16 cellular contexts compared by ENCODE assay signal in genomic region chr10:130895172-130895571, GRCh38.
DNase-seq lines count a peak whose midpoint lies in the region; ATAC-seq and TF ChIP-seq lines count a peak whose summit lies in the region.
"Had no signal": no experiment of that assay in that cellular context is flagged by ENCODE, and none has a peak within 500 bp of the region (broad histone marks: within the 10 kb centered on the region; RNA-seq: fewer than 3 reads in every experiment).

No MANE protein-coding gene starts in this region.

- H3K36me3 Mint-ChIP-seq in immature natural killer cell: no peaks in the 10 kb centered on the region
- H3K36me3 Mint-ChIP-seq in natural killer cell: no peaks in the 10 kb centered on the region
- H3K36me3 Mint-ChIP-seq in CD4-positive, alpha-beta T cell (ENCODE audit: low read depth): no peaks in the 10 kb centered on the region

- H4K20me1 ChIP-seq in BLaER1 (no peaks in the 10 kb centered on the region), DND-41 (ENCODE audit: insufficient read depth, low read length) (no peaks in the 10 kb centered on the region; the same call in 1 of the 2 replicates)

- no peak overlapping the region for H3K9ac ChIP-seq in BLaER1
- no peak overlapping the region for H3K9ac ChIP-seq in DND-41 (ENCODE audit: low read depth, low read length)

- H3K4me1 Mint-ChIP-seq in immature natural killer cell: no peaks in the 10 kb centered on the region
- H3K4me1 Mint-ChIP-seq in natural killer cell: no peaks in the 10 kb centered on the region
- no peaks in the 10 kb centered on the region for H3K4me1 Mint-ChIP-seq in CD4-positive, alpha-beta T cell (ENCODE audit: low read depth)

- ATAC-seq in DND-41 (ENCODE audit: insufficient read depth, low read depth): peak; percentile 29; the same call in 1 of the 3 replicates
- peak; percentile 12 to 40 (median 33) for ATAC-seq in natural killer cell
- ATAC-seq in CD4-positive, alpha-beta T cell (ENCODE audit: poor library complexity): no peak
- no peak for ATAC-seq in psoas muscle
- ATAC-seq: A549, GM12878 had no signal

- no peaks in the 10 kb centered on the region for H3K36me3 ChIP-seq in BLaER1
- H3K36me3 ChIP-seq in DND-41 (ENCODE audit: insufficient read depth, low read length): no peaks in the 10 kb centered on the region
- H3K36me3 ChIP-seq in psoas muscle (ENCODE audit: insufficient read depth in 1 of 2, low read depth in 1 of 2): no peaks in the 10 kb centered on the region
- no peaks in the 10 kb centered on the region for H3K36me3 ChIP-seq in esophagus muscularis mucosa

- no peak for TF ChIP-seq POLR2A in esophagus muscularis mucosa (IDR thresholded peaks at IDR 0.05; ENCODE audit: low read depth)

- intact Hi-C loops in natural killer cell (cut with micrococcal nuclease) (no loop called here), psoas muscle (cut with DNase I) (no loop called here), esophagus muscularis mucosa (cut with DNase I) (no loop called here)
- intact Hi-C loops in CD4-positive, alpha-beta T cell (cut with DNase I, micrococcal nuclease): no loop called here

- peak overlapping the region; percentile 58 for H3K4me2 ChIP-seq in BLaER1
- H3K4me2 ChIP-seq in DND-41 (ENCODE audit: insufficient read depth, low read length): no peak overlapping the region
- H3K4me2 ChIP-seq: A549 had no signal

- no peaks in the 10 kb centered on the region for H3K79me2 ChIP-seq in DND-41 (ENCODE audit: insufficient read depth, low read length)

- H3K9me3 Mint-ChIP-seq in immature natural killer cell (peaks cover 0 to 3% (median 0%) of the 10 kb centered on the region in 6 donors), natural killer cell (no peaks in the 10 kb centered on the region)
- H3K9me3 Mint-ChIP-seq in CD4-positive, alpha-beta T cell: no peaks in the 10 kb centered on the region
- H3K9me3 Mint-ChIP-seq: H9 had no signal

- peaks cover 0 to 5% (median 2%) of the 10 kb centered on the region in 3 donors for H3K27me3 Mint-ChIP-seq in immature natural killer cell (ENCODE audit: low read depth in 3 of 3)
- no peaks in the 10 kb centered on the region for H3K27me3 Mint-ChIP-seq in natural killer cell (ENCODE audit: low read depth in 2 of 2)
- no peaks in the 10 kb centered on the region for H3K27me3 Mint-ChIP-seq in CD4-positive, alpha-beta T cell

- H3K27me3 ChIP-seq in BLaER1 (no peaks in the 10 kb centered on the region), DND-41 (ENCODE audit: insufficient read depth, low read length, poor library complexity) (no peaks in the 10 kb centered on the region), psoas muscle (ENCODE audit: insufficient read depth in 3 of 3, low read length in 2 of 3) (peaks cover 0 to 5% (median 4%) of the 10 kb centered on the region in 3 donors), esophagus muscularis mucosa (peaks cover 0 to 31% (median 0%) of the 10 kb centered on the region in 4 donors)
- no peaks in the 10 kb centered on the region for H3K27me3 ChIP-seq in CD4-positive, alpha-beta T cell (ENCODE audit: control insufficient read depth, insufficient read depth, low read length)

- no peak overlapping the region for H3K27ac Mint-ChIP-seq in immature natural killer cell
- H3K27ac Mint-ChIP-seq in natural killer cell: no peak overlapping the region
- H3K27ac Mint-ChIP-seq in CD4-positive, alpha-beta T cell: no peak overlapping the region
- H3K27ac Mint-ChIP-seq: H9 had no signal

- CTCF ChIA-PET in CD4-positive, alpha-beta T cell (lab: Charles Lee): no interaction called here

- H3K4me3 Mint-ChIP-seq in immature natural killer cell (no peak overlapping the region), natural killer cell (no peak overlapping the region)
- no peak overlapping the region for H3K4me3 Mint-ChIP-seq in CD4-positive, alpha-beta T cell
- H3K4me3 Mint-ChIP-seq: H9 had no signal

- no peak overlapping the region for H2AFZ ChIP-seq in DND-41 (ENCODE audit: low read depth, low read length)

- 46 to 58% (median 46%) methylated on average over 2 of the region's 2 CpGs for WGBS in psoas muscle, 3 donors
- 33% methylated on average over 1 of the region's 2 CpGs for WGBS in esophagus muscularis mucosa

- H3K9me3 ChIP-seq in BLaER1: no peaks in the 10 kb centered on the region
- no peaks in the 10 kb centered on the region for H3K9me3 ChIP-seq in DND-41 (ENCODE audit: insufficient read depth, low read length, severe bottlenecking)
- no peaks in the 10 kb centered on the region for H3K9me3 ChIP-seq in CD4-positive, alpha-beta T cell (ENCODE audit: control insufficient read depth, low read length)
- no peaks in the 10 kb centered on the region for H3K9me3 ChIP-seq in psoas muscle
- no peaks in the 10 kb centered on the region for H3K9me3 ChIP-seq in esophagus muscularis mucosa
- H3K9me3 ChIP-seq: A549, Caco-2 had no signal

- POLR2A ChIA-PET in CD4-positive, alpha-beta T cell (lab: Charles Lee): no interaction called here

- H3K4me1 ChIP-seq in BLaER1 (peaks cover 42% of the 10 kb centered on the region), DND-41 (ENCODE audit: insufficient read depth, low read length) (no peaks in the 10 kb centered on the region), psoas muscle (no peaks in the 10 kb centered on the region), esophagus muscularis mucosa (no peaks in the 10 kb centered on the region)
- H3K4me1 ChIP-seq: A549, Caco-2 had no signal

- no peak overlapping the region for H3K4me3 ChIP-seq in BLaER1
- no peak overlapping the region for H3K4me3 ChIP-seq in DND-41 (ENCODE audit: low read depth in 1 of 2, low read length in 2 of 2)
- H3K4me3 ChIP-seq in psoas muscle: no peak overlapping the region
- H3K4me3 ChIP-seq in esophagus muscularis mucosa: no peak overlapping the region
- H3K4me3 ChIP-seq: A549, GM12878 had no signal

- no peak overlapping the region for H3K27ac ChIP-seq in BLaER1
- H3K27ac ChIP-seq in DND-41 (ENCODE audit: low read length): no peak overlapping the region
- no peak overlapping the region for H3K27ac ChIP-seq in CD4-positive, alpha-beta T cell (ENCODE audit: low read depth, low read length)
- no peak overlapping the region for H3K27ac ChIP-seq in psoas muscle
- H3K27ac ChIP-seq in esophagus muscularis mucosa (replicated peaks in 1 of 4): no peak overlapping the region
- H3K27ac ChIP-seq: 22Rv1, A549 had no signal

- TF ChIP-seq EP300 in esophagus muscularis mucosa (IDR thresholded peaks at IDR 0.05): no peak

- no peak for DNase-seq in DND-41
- peak in 2 of 3 donors; percentile 2 to 5 for DNase-seq in immature natural killer cell
- DNase-seq in natural killer cell: no peak
- DNase-seq in CD4-positive, alpha-beta T cell: no peak
- DNase-seq in SK-N-DZ (ENCODE audit: low spot score): no peak
- no peak for DNase-seq in psoas muscle
- no peak for DNase-seq in esophagus muscularis mucosa (ENCODE audit: extremely low spot score)
- DNase-seq: AML-193, Caco-2, EL, GOT3, H9 had no signal

- TF ChIP-seq CTCF in DND-41 (IDR thresholded peaks at IDR 0.05; ENCODE audit: borderline replicate concordance, extremely low read depth, low read length, poor library complexity, severe bottlenecking) (no peak), natural killer cell (IDR thresholded peaks at IDR 0.05) (no peak), psoas muscle (IDR thresholded peaks at IDR 0.05) (no peak), esophagus muscularis mucosa (IDR thresholded peaks at IDR 0.05) (no peak)
- no peak for TF ChIP-seq CTCF in CD4-positive, alpha-beta T cell (IDR thresholded peaks at IDR 0.05)

Comparison
In these comparisons a context has a peak if more than half of its experiments do, and no peak if none do; other contexts are left out.
1. ATAC-seq: peak in DND-41 (single experiment) and natural killer cell (3 of 3); none in CD4-positive, alpha-beta T cell (single experiment) and psoas muscle (0 of 4).
2. DNase-seq: peak in immature natural killer cell (2 of 3); none in DND-41 (single experiment), natural killer cell (single experiment), CD4-positive, alpha-beta T cell (0 of 10), SK-N-DZ (single experiment), psoas muscle (0 of 2) and esophagus muscularis mucosa (single experiment).